Comparison of ENCODE assay signal across 29 cellular contexts in the genomic region with DNA sequence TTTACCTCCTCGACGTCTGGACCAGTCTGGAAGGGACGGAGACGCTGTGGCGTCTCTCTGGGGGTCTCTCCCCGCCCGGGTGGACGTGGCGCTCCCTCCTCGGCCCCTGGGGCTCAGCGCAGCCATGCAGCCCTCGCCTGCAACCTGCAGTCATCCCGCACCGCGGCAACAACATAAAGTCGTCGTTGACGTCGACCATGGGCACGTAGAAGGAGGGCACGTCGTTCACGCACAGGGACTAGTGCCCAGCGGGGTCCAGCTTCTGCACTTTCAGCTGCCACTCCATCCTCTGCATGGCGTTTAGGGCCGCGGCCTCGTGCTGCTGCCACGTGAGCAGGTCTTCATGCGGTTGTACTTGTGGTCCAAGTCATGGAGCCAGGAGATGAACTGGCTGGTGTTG.
"Had no signal": no experiment of that assay in that cellular context is flagged by ENCODE, and none has a peak within 500 bp of the region (broad histone marks: within the 10 kb centered on the region; RNA-seq: fewer than 3 reads in every experiment).

No MANE protein-coding gene starts in this region.

- H3K79me2 ChIP-seq: hepatocyte had no signal

- DNase-seq: colonic mucosa; effector CD8-positive, alpha-beta T cell; endodermal cell; foreskin fibroblast; gastrocnemius medialis; head of caudate nucleus; kidney glomerular epithelial cell; left ventricle myocardium superior; mesenchymal stem cell; naive B cell; ovary; psoas muscle; right cardiac atrium; sigmoid colon; stimulated activated CD4-positive, alpha-beta T cell treated with anti-CD3 and anti-CD28 coated beads, Interleukin-2, amount 100 ng/mL, for 24 hours; stimulated activated CD4-positive, alpha-beta T cell treated with anti-CD3 and anti-CD28 coated beads, Interleukin-4, amount 100 ng/mL, for 24 hours; stimulated activated naive CD4-positive, alpha-beta T cell treated with Interleukin-2 at 50 U/mL for 16 hours; stomach; thyroid gland; trophoblast cell had no signal

- H3K36me3 ChIP-seq: colonic mucosa, gastrocnemius medialis, ovary, sigmoid colon, stomach, thyroid gland had no signal

- H3K4me3 Mint-ChIP-seq: dendritic cell treated with granulocyte-macrophage colony-stimulating factor and Interleukin-4, amounts not matched to agents 40 ng/mL and 50 ng/mL, for 4 days; endodermal cell; mesothelial cell of epicardium; naive B cell; natural killer cell treated with Interleukin-12 subunit alpha and Interleukin-12 subunit beta and Interleukin-15 and Interleukin-18, amount 100 ng/mL, for 72 hours; neural crest cell; stimulated activated effector memory CD8-positive, alpha-beta T cell treated with anti-CD3 and anti-CD28 coated beads, Interleukin-12 subunit alpha, Interleukin-12 subunit beta, amount 100 ng/mL, for 72 hours had no signal

- H3K4me3 ChIP-seq: colonic mucosa, gastrocnemius medialis, hepatocyte, mucosa of descending colon, ovary, psoas muscle, sigmoid colon, stomach, thyroid gland had no signal

- H3K9me3 ChIP-seq: colonic mucosa, gastrocnemius medialis, ovary, psoas muscle, thyroid gland had no signal

- H3K4me2 ChIP-seq: hepatocyte had no signal

- H3K4me1 ChIP-seq: colonic mucosa, gastrocnemius medialis, psoas muscle, sigmoid colon, stomach, thyroid gland had no signal

- ATAC-seq: esophagus mucosa; gastrocnemius medialis; left ventricle myocardium superior; mucosa of descending colon; natural killer cell treated with Interleukin-12 subunit alpha and Interleukin-12 subunit beta and Interleukin-15 and Interleukin-18, amount 100 ng/mL, for 72 hours; psoas muscle; stimulated activated effector memory CD8-positive, alpha-beta T cell treated with anti-CD3 and anti-CD28 coated beads, Interleukin-12 subunit alpha, Interleukin-12 subunit beta, amount 100 ng/mL, for 72 hours had no signal

- H3K27ac ChIP-seq: colonic mucosa, epithelial cell of prostate, gastrocnemius medialis, hepatocyte, ovary, psoas muscle, sigmoid colon, stomach, thyroid gland had no signal

- H3K27ac Mint-ChIP-seq: dendritic cell treated with granulocyte-macrophage colony-stimulating factor and Interleukin-4, amounts not matched to agents 40 ng/mL and 50 ng/mL, for 4 days; endodermal cell; mesothelial cell of epicardium; naive B cell; natural killer cell treated with Interleukin-12 subunit alpha and Interleukin-12 subunit beta and Interleukin-15 and Interleukin-18, amount 100 ng/mL, for 72 hours; stimulated activated effector memory CD8-positive, alpha-beta T cell treated with anti-CD3 and anti-CD28 coated beads, Interleukin-12 subunit alpha, Interleukin-12 subunit beta, amount 100 ng/mL, for 72 hours had no signal

- H3K27me3 Mint-ChIP-seq: dendritic cell treated with granulocyte-macrophage colony-stimulating factor and Interleukin-4, amounts not matched to agents 40 ng/mL and 50 ng/mL, for 4 days; naive B cell; natural killer cell treated with Interleukin-12 subunit alpha and Interleukin-12 subunit beta and Interleukin-15 and Interleukin-18, amount 100 ng/mL, for 72 hours had no signal

- H3K4me1 Mint-ChIP-seq: mesothelial cell of epicardium; naive B cell; neural crest cell; stimulated activated effector memory CD8-positive, alpha-beta T cell treated with anti-CD3 and anti-CD28 coated beads, Interleukin-12 subunit alpha, Interleukin-12 subunit beta, amount 100 ng/mL, for 72 hours had no signal

- H3K27me3 ChIP-seq: colonic mucosa, gastrocnemius medialis, hepatocyte, ovary, sigmoid colon, stomach, thyroid gland had no signal

- H2AFZ ChIP-seq: hepatocyte had no signal

- H3K36me3 Mint-ChIP-seq: stimulated activated effector memory CD8-positive, alpha-beta T cell treated with anti-CD3 and anti-CD28 coated beads, Interleukin-12 subunit alpha, Interleukin-12 subunit beta, amount 100 ng/mL, for 72 hours had no signal
